13 cellular contexts compared by ENCODE assay signal in the genomic region with DNA sequence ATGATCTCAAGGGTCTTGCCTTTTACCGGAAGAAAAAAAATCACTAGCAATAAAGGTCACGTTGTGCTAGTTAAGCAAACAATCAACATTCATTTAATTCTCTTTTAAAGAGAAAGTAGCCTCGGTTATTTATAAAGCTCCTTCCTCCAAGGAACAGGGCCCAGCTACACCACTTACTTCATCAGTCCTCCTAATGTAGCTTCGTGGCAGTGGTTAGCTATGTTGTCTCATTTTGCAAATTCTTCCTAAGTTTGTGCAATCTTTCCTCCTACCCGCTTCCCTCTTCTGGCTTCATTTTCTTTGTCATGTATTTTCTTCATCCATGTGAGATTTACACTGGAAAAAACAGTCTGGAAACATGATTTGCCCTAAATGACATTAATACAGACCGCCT.
DNase-seq lines count a peak whose midpoint lies in the region; ATAC-seq and TF ChIP-seq lines count a peak whose summit lies in the region.
"Had no signal": no experiment of that assay in that cellular context is flagged by ENCODE, and none has a peak within 500 bp of the region (broad histone marks: within the 10 kb centered on the region; RNA-seq: fewer than 3 reads in every experiment).

No MANE protein-coding gene starts in this region.

- no peaks in the 10 kb centered on the region for H3K27me3 ChIP-seq in spleen (replicated peaks in 1 of 7)

- no peak for TF ChIP-seq CTCF in VCaP (conservative IDR thresholded peaks at IDR 0.05)
- TF ChIP-seq CTCF in foreskin fibroblast (IDR thresholded peaks at IDR 0.05; ENCODE audit: low read depth, low read length), result no peak
- TF ChIP-seq CTCF in spleen (IDR thresholded peaks at IDR 0.05 in 8 of 11, conservative IDR thresholded peaks at IDR 0.05 in 3 of 11), result no peak

- H3K4me3 ChIP-seq in foreskin fibroblast (ENCODE audit: low read depth in 1 of 2, low read length in 2 of 2) (peak overlapping the region in 1 of 2 donors; percentile 43), skin epidermis (no peak overlapping the region), spleen (no peak overlapping the region)

- peaks cover 0 to 2% (median 0%) of the 10 kb centered on the region in 8 donors for H3K9me3 ChIP-seq in spleen

- H3K27ac ChIP-seq in VCaP (peak overlapping the region; percentile 40), skin epidermis (peak overlapping the region in 13 of 21 experiments; percentile 33 to 88 (median 55)), spleen (no peak overlapping the region)
- H3K27ac ChIP-seq: WERI-Rb-1 had no signal

- intact Hi-C loops in spleen (cut with DNase I; ENCODE audit: low total_unique reads) (no loop called here), posterior cingulate gyrus (cut with DNase I) (no loop called here)

- WGBS in spleen, 5 donors, result 53 to 65% (median 57%) methylated on average over 6 of the region's 6 CpGs

- H3K4me1 ChIP-seq in spleen, result no peaks in the 10 kb centered on the region

- ATAC-seq in left lobe of liver, result no peak

- DNase-seq in GM04503 (ENCODE audit: low read depth), result peak; percentile 82
- DNase-seq in foreskin fibroblast, result peak; percentile 81 to 88
- DNase-seq in spleen, result no peak
- no peak for DNase-seq in left lobe of liver (ENCODE audit: low spot score)
- DNase-seq in posterior cingulate gyrus, result no peak
- DNase-seq in dermis blood vessel endothelial cell, result no peak
- DNase-seq: activated T-cell treated with anti-CD3 and anti-CD28 coated beads, Interleukin-2, amount 50 U/mL, for 24 hours; DMS 273 treated with DMSO at 0.1 percent for 48 hours; NCI-H2081 treated with DMSO at 0.1 percent for 48 hours; stimulated activated CD4-positive, alpha-beta T cell treated with anti-CD3 and anti-CD28 coated beads, Interleukin-2, amount 100 ng/mL, for 24 hours; WERI-Rb-1 had no signal

- no peak for TF ChIP-seq POLR2A in spleen (IDR thresholded peaks at IDR 0.05)

- H3K36me3 ChIP-seq in spleen, result no peaks in the 10 kb centered on the region
- H3K36me3 ChIP-seq: WERI-Rb-1 had no signal

Comparison
In these comparisons a context has a peak if more than half of its experiments do, and no peak if none do; other contexts are left out.
1. DNase-seq: peak in GM04503 (single experiment) and foreskin fibroblast (2 of 2); none in spleen (single experiment), left lobe of liver (single experiment), posterior cingulate gyrus (0 of 10) and dermis blood vessel endothelial cell (single experiment).
2. H3K27ac ChIP-seq: peak in VCaP (single experiment) and skin epidermis (13 of 21); none in spleen (0 of 8).